ENCODE assay signal across 25 cellular contexts in the genomic region with DNA sequence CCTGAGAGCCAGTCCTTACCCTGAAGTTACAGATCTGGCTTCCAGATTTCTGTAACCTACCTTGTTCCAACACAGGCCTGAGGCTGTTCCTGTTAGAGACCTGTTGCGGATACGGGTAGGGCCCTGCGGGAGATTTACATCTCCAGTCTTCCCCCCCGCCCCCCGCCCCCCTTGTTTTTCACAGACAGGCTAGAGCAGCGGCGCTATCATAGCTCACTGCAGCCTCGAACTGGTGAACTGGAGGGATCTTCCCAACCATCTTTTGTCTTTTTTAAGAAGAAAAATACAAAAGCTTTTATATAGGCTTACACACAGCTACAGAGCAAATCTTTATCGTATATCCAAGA. TPM values are rescaled to one million over a fixed set of nuclear protein-coding genes. Genes with fewer than 3 reads are reported as not detected.
DNase-seq lines count a peak whose midpoint lies in the region; ATAC-seq lines count a peak whose summit lies in the region.
"Had no signal": no experiment of that assay in that cellular context is flagged by ENCODE, and none has a peak within 500 bp of the region (broad histone marks: within the 10 kb centered on the region; RNA-seq: fewer than 3 reads in every experiment).

No MANE protein-coding gene starts in this region.

- no peaks in the 10 kb centered on the region for H3K9me3 Mint-ChIP-seq in activated naive CD4-positive, alpha-beta T cell treated with anti-CD3 and anti-CD28 coated beads, Interleukin-2, amount 50 U/mL, for 24 hours
- H3K9me3 Mint-ChIP-seq in activated naive CD4-positive, alpha-beta T cell treated with anti-CD3 and anti-CD28 coated beads, Interleukin-2, amount 10 ng/mL, durations not matched to agents 7 days and 5 days: no peaks in the 10 kb centered on the region
- no peaks in the 10 kb centered on the region for H3K9me3 Mint-ChIP-seq in CD4-positive, alpha-beta memory T cell
- no peaks in the 10 kb centered on the region for H3K9me3 Mint-ChIP-seq in activated T-helper 1 cell treated with anti-CD3 and anti-CD28 coated beads, Interleukin-12 subunit alpha, Interleukin-12 subunit beta, Interleukin-2, Interleukin-4 antibody, amounts not matched to agents 30 ng/mL and 10 ng/mL and 1 ng/mL, durations not matched to agents 14 hours and 24 hours and 36 hours
- H3K9me3 Mint-ChIP-seq in naive thymus-derived CD8-positive, alpha-beta T cell: no peaks in the 10 kb centered on the region
- H3K9me3 Mint-ChIP-seq: activated CD4-positive, alpha-beta T cell treated with anti-CD3 and anti-CD28 coated beads, Interleukin-2, amount 10 ng/mL, durations not matched to agents 7 days and 5 days had no signal

- H3K4me3 ChIP-seq in CD4-positive, alpha-beta memory T cell (ENCODE audit: low read length in 2 of 2): no peak overlapping the region
- H3K4me3 ChIP-seq: right lobe of liver had no signal

- peaks cover 4% of the 10 kb centered on the region for H3K36me3 ChIP-seq in CD4-positive, alpha-beta memory T cell (ENCODE audit: insufficient read depth, low read length)
- H3K36me3 ChIP-seq: brain microvascular endothelial cell, right lobe of liver, tibial nerve had no signal

- H3K27me3 ChIP-seq in CD4-positive, alpha-beta memory T cell (ENCODE audit: insufficient read depth, low read length): no peaks in the 10 kb centered on the region

- intact Hi-C loops in CD4-positive, alpha-beta memory T cell (cut with micrococcal nuclease): no loop called here
- intact Hi-C loops in activated T-helper 1 cell treated with anti-CD3 and anti-CD28 coated beads, Interleukin-12 subunit alpha, Interleukin-12 subunit beta, Interleukin-2, Interleukin-4 antibody, amounts not matched to agents 30 ng/mL and 10 ng/mL and 1 ng/mL, durations not matched to agents 14 hours and 24 hours and 36 hours (cut with micrococcal nuclease): no loop called here

- peak; percentile 9 to 25 for ATAC-seq in naive thymus-derived CD8-positive, alpha-beta T cell
- ATAC-seq in HG03025 (IDR thresholded peaks at IDR 0.05; ENCODE audit: low FRiP score, unreplicated experiment): no peak
- ATAC-seq: activated CD8-positive, alpha-beta memory T cell treated with anti-CD3 and anti-CD28 coated beads, Interleukin-2, amount 10 ng/mL, durations not matched to agents 7 days and 5 days; foreskin keratinocyte; PC-3 had no signal

- no peak for DNase-seq in activated naive CD4-positive, alpha-beta T cell treated with anti-CD3 and anti-CD28 coated beads, Interleukin-2, amount 10 ng/mL, durations not matched to agents 7 days and 5 days
- DNase-seq in CD4-positive, alpha-beta memory T cell: no peak
- no peak for DNase-seq in activated T-helper 1 cell treated with anti-CD3 and anti-CD28 coated beads, Interleukin-12 subunit alpha, Interleukin-12 subunit beta, Interleukin-2, Interleukin-4 antibody, amounts not matched to agents 30 ng/mL and 10 ng/mL and 1 ng/mL, durations not matched to agents 14 hours and 24 hours and 36 hours (ENCODE audit: low spot score)
- peak in 2 of 10 donors; percentile 25 to 63 for DNase-seq in naive thymus-derived CD8-positive, alpha-beta T cell
- no peak for DNase-seq in middle frontal gyrus (ENCODE audit: extremely low spot score, low spot score)
- no peak for DNase-seq in stimulated activated CD4-positive, alpha-beta T cell treated with anti-CD3 and anti-CD28 coated beads, Interleukin-2, amount 100 ng/mL, for 24 hours
- DNase-seq: activated CD4-positive, alpha-beta T cell treated with anti-CD3 and anti-CD28 coated beads, Interleukin-2, amount 10 ng/mL, durations not matched to agents 7 days and 5 days; activated CD8-positive, alpha-beta memory T cell treated with anti-CD3 and anti-CD28 coated beads, Interleukin-2, amount 10 ng/mL, durations not matched to agents 7 days and 5 days; activated effector memory CD4-positive, alpha-beta T cell treated with Interleukin-2 at 50 U/mL for 16 hours; brain microvascular endothelial cell; DMS 273 treated with DMSO at 0.1 percent for 48 hours; effector memory CD4-positive, alpha-beta T cell; foreskin keratinocyte; NCI-H2081 treated with DMSO at 0.1 percent for 48 hours; nephron progenitor cell; PC-3; right lobe of liver; stimulated activated CD4-positive, alpha-beta T cell treated with anti-CD3 and anti-CD28 coated beads, Interleukin-12 subunit alpha, Interleukin-12 subunit beta, amount 100 ng/mL, for 4 hours; stimulated activated CD4-positive, alpha-beta T cell treated with anti-CD3 and anti-CD28 coated beads, Interleukin-4, amount 100 ng/mL, for 4 hours had no signal

- H3K36me3 Mint-ChIP-seq in activated naive CD4-positive, alpha-beta T cell treated with anti-CD3 and anti-CD28 coated beads, Interleukin-2, amount 50 U/mL, for 24 hours: peaks cover 8% of the 10 kb centered on the region
- peaks cover 68% of the 10 kb centered on the region for H3K36me3 Mint-ChIP-seq in activated naive CD4-positive, alpha-beta T cell treated with anti-CD3 and anti-CD28 coated beads, Interleukin-2, amount 10 ng/mL, durations not matched to agents 7 days and 5 days
- H3K36me3 Mint-ChIP-seq in CD4-positive, alpha-beta memory T cell: peaks cover 36 to 45% of the 10 kb centered on the region in 2 donors
- H3K36me3 Mint-ChIP-seq in activated T-helper 1 cell treated with anti-CD3 and anti-CD28 coated beads, Interleukin-12 subunit alpha, Interleukin-12 subunit beta, Interleukin-2, Interleukin-4 antibody, amounts not matched to agents 30 ng/mL and 10 ng/mL and 1 ng/mL, durations not matched to agents 14 hours and 24 hours and 36 hours (ENCODE audit: low read depth): peaks cover 26% of the 10 kb centered on the region
- H3K36me3 Mint-ChIP-seq in naive thymus-derived CD8-positive, alpha-beta T cell: peaks cover 0 to 41% (median 4%) of the 10 kb centered on the region in 3 donors

- POLR2A ChIA-PET in CD4-positive, alpha-beta memory T cell (lab: Charles Lee; ENCODE audit: partially characterized antibody): interaction anchor here (9.4 to 22.7 kb wide), 2 partner anchors 9 to 22 kb away, joined by 141 to 547 read pairs; no protein-coding TSS in a partner anchor
- POLR2A ChIA-PET in naive thymus-derived CD8-positive, alpha-beta T cell (lab: Charles Lee): interaction anchor here (0.5 to 23.1 kb wide), 8 partner anchors 10 to 445 kb away, joined by 3 to 562 read pairs (median 5); a partner anchor contains a TSS

- H3K9me3 ChIP-seq in CD4-positive, alpha-beta memory T cell (ENCODE audit: control insufficient read depth in 1 of 2, low read length in 2 of 2): no peaks in the 10 kb centered on the region
- H3K9me3 ChIP-seq: right lobe of liver had no signal

- H3K4me1 ChIP-seq in CD4-positive, alpha-beta memory T cell (ENCODE audit: insufficient read depth, low read length): peaks cover 75% of the 10 kb centered on the region
- H3K4me1 ChIP-seq: foreskin keratinocyte, right lobe of liver had no signal

- peaks cover 83% of the 10 kb centered on the region for H3K4me1 Mint-ChIP-seq in activated naive CD4-positive, alpha-beta T cell treated with anti-CD3 and anti-CD28 coated beads, Interleukin-2, amount 50 U/mL, for 24 hours
- H3K4me1 Mint-ChIP-seq in activated naive CD4-positive, alpha-beta T cell treated with anti-CD3 and anti-CD28 coated beads, Interleukin-2, amount 10 ng/mL, durations not matched to agents 7 days and 5 days: peaks cover 79% of the 10 kb centered on the region
- H3K4me1 Mint-ChIP-seq in CD4-positive, alpha-beta memory T cell: peaks cover 43 to 82% (median 66%) of the 10 kb centered on the region in 4 donors
- peaks cover 50% of the 10 kb centered on the region for H3K4me1 Mint-ChIP-seq in activated T-helper 1 cell treated with anti-CD3 and anti-CD28 coated beads, Interleukin-12 subunit alpha, Interleukin-12 subunit beta, Interleukin-2, Interleukin-4 antibody, amounts not matched to agents 30 ng/mL and 10 ng/mL and 1 ng/mL, durations not matched to agents 14 hours and 24 hours and 36 hours (ENCODE audit: low read depth)
- H3K4me1 Mint-ChIP-seq in naive thymus-derived CD8-positive, alpha-beta T cell: peaks cover 33 to 86% (median 72%) of the 10 kb centered on the region in 4 donors
- H3K4me1 Mint-ChIP-seq: nephron progenitor cell had no signal

- H3K4me3 Mint-ChIP-seq in activated naive CD4-positive, alpha-beta T cell treated with anti-CD3 and anti-CD28 coated beads, Interleukin-2, amount 50 U/mL, for 24 hours: peak overlapping the region; percentile 62
- no peak overlapping the region for H3K4me3 Mint-ChIP-seq in activated naive CD4-positive, alpha-beta T cell treated with anti-CD3 and anti-CD28 coated beads, Interleukin-2, amount 10 ng/mL, durations not matched to agents 7 days and 5 days
- peak overlapping the region in 3 of 8 donors; percentile 0 to 24 (median 7) for H3K4me3 Mint-ChIP-seq in CD4-positive, alpha-beta memory T cell
- H3K4me3 Mint-ChIP-seq in activated T-helper 1 cell treated with anti-CD3 and anti-CD28 coated beads, Interleukin-12 subunit alpha, Interleukin-12 subunit beta, Interleukin-2, Interleukin-4 antibody, amounts not matched to agents 30 ng/mL and 10 ng/mL and 1 ng/mL, durations not matched to agents 14 hours and 24 hours and 36 hours: no peak overlapping the region
- peak overlapping the region; percentile 19 to 89 (median 60) for H3K4me3 Mint-ChIP-seq in naive thymus-derived CD8-positive, alpha-beta T cell
- H3K4me3 Mint-ChIP-seq: activated CD8-positive, alpha-beta memory T cell treated with anti-CD3 and anti-CD28 coated beads, Interleukin-2, amount 10 ng/mL, durations not matched to agents 7 days and 5 days had no signal

- peak overlapping the region; percentile 65 for H3K27ac Mint-ChIP-seq in activated naive CD4-positive, alpha-beta T cell treated with anti-CD3 and anti-CD28 coated beads, Interleukin-2, amount 50 U/mL, for 24 hours
- no peak overlapping the region for H3K27ac Mint-ChIP-seq in activated naive CD4-positive, alpha-beta T cell treated with anti-CD3 and anti-CD28 coated beads, Interleukin-2, amount 10 ng/mL, durations not matched to agents 7 days and 5 days
- peak overlapping the region in 4 of 7 donors; percentile 46 to 79 (median 64) for H3K27ac Mint-ChIP-seq in CD4-positive, alpha-beta memory T cell
- H3K27ac Mint-ChIP-seq in activated T-helper 1 cell treated with anti-CD3 and anti-CD28 coated beads, Interleukin-12 subunit alpha, Interleukin-12 subunit beta, Interleukin-2, Interleukin-4 antibody, amounts not matched to agents 30 ng/mL and 10 ng/mL and 1 ng/mL, durations not matched to agents 14 hours and 24 hours and 36 hours: peak overlapping the region; percentile 11
- peak overlapping the region in 7 of 10 donors; percentile 11 to 96 (median 83) for H3K27ac Mint-ChIP-seq in naive thymus-derived CD8-positive, alpha-beta T cell
- H3K27ac Mint-ChIP-seq: activated CD8-positive, alpha-beta memory T cell treated with anti-CD3 and anti-CD28 coated beads, Interleukin-2, amount 10 ng/mL, durations not matched to agents 7 days and 5 days; nephron progenitor cell had no signal

- no peaks in the 10 kb centered on the region for H3K27me3 Mint-ChIP-seq in activated naive CD4-positive, alpha-beta T cell treated with anti-CD3 and anti-CD28 coated beads, Interleukin-2, amount 50 U/mL, for 24 hours
- H3K27me3 Mint-ChIP-seq in activated naive CD4-positive, alpha-beta T cell treated with anti-CD3 and anti-CD28 coated beads, Interleukin-2, amount 10 ng/mL, durations not matched to agents 7 days and 5 days: peaks cover 11% of the 10 kb centered on the region
- no peaks in the 10 kb centered on the region for H3K27me3 Mint-ChIP-seq in CD4-positive, alpha-beta memory T cell
- H3K27me3 Mint-ChIP-seq in activated T-helper 1 cell treated with anti-CD3 and anti-CD28 coated beads, Interleukin-12 subunit alpha, Interleukin-12 subunit beta, Interleukin-2, Interleukin-4 antibody, amounts not matched to agents 30 ng/mL and 10 ng/mL and 1 ng/mL, durations not matched to agents 14 hours and 24 hours and 36 hours (ENCODE audit: insufficient read depth): peaks cover 2% of the 10 kb centered on the region
- peaks cover 0 to 2% (median 0%) of the 10 kb centered on the region in 5 donors for H3K27me3 Mint-ChIP-seq in naive thymus-derived CD8-positive, alpha-beta T cell
- H3K27me3 Mint-ChIP-seq: activated CD4-positive, alpha-beta T cell treated with anti-CD3 and anti-CD28 coated beads, Interleukin-2, amount 10 ng/mL, durations not matched to agents 7 days and 5 days; activated CD8-positive, alpha-beta memory T cell treated with anti-CD3 and anti-CD28 coated beads, Interleukin-2, amount 10 ng/mL, durations not matched to agents 7 days and 5 days had no signal

- H3K27ac ChIP-seq in CD4-positive, alpha-beta memory T cell (ENCODE audit: low read depth, low read length): no peak overlapping the region
- H3K27ac ChIP-seq: brain microvascular endothelial cell, C4-2B, foreskin keratinocyte, right lobe of liver, tibial nerve had no signal

- CTCF ChIA-PET in activated naive CD4-positive, alpha-beta T cell treated with anti-CD3 and anti-CD28 coated beads, Interleukin-2, amount 10 ng/mL, durations not matched to agents 7 days and 5 days (lab: Charles Lee): interaction anchor here (0.6 to 19.3 kb wide), 3 partner anchors 23 to 125 kb away, joined by 3 to 376 read pairs (median 3); a partner anchor contains a TSS
- CTCF ChIA-PET in CD4-positive, alpha-beta memory T cell (lab: Charles Lee; ENCODE audit: partially characterized antibody): interaction anchor here (0.5 to 18.0 kb wide), 6 partner anchors 26 to 169 kb away, joined by 3 to 561 read pairs (median 6); no protein-coding TSS in a partner anchor

RNA-seq across cellular contexts. Expression of a gene that starts 10.6 kb away (rescaled TPM):
- 10 to 100 TPM; 42.8 to 48.7 TPM for total RNA-seq in CD4-positive, alpha-beta memory T cell
- 10 to 100 TPM; 60.4 to 61.2 TPM for polyA plus RNA-seq in CD4-positive, alpha-beta memory T cell
- total RNA-seq in activated T-helper 1 cell treated with anti-CD3 and anti-CD28 coated beads, Interleukin-12 subunit alpha, Interleukin-12 subunit beta, Interleukin-2, Interleukin-4 antibody, amounts not matched to agents 30 ng/mL and 10 ng/mL and 1 ng/mL, durations not matched to agents 14 hours and 24 hours and 36 hours: 34.1 and 38.5 TPM in 2 replicates
- total RNA-seq in naive thymus-derived CD8-positive, alpha-beta T cell: 10 to 100 TPM; 56.7 to 59.1 TPM
- 10 to 100 TPM; 16.7 to 44.2 (median 19.8) TPM for polyA plus RNA-seq in naive thymus-derived CD8-positive, alpha-beta T cell
- total RNA-seq: foreskin keratinocyte, M059J, NCI-H460, PC-3 had no signal
- polyA plus RNA-seq: foreskin keratinocyte had no signal

Comparison
In these comparisons a context has a peak if more than half of its experiments do, and no peak if none do; other contexts are left out.
1. H3K4me3 Mint-ChIP-seq: peak in activated naive CD4-positive, alpha-beta T cell treated with anti-CD3 and anti-CD28 coated beads, Interleukin-2, amount 50 U/mL, for 24 hours (single experiment) and naive thymus-derived CD8-positive, alpha-beta T cell (10 of 10); none in activated naive CD4-positive, alpha-beta T cell treated with anti-CD3 and anti-CD28 coated beads, Interleukin-2, amount 10 ng/mL, durations not matched to agents 7 days and 5 days (single experiment) and activated T-helper 1 cell treated with anti-CD3 and anti-CD28 coated beads, Interleukin-12 subunit alpha, Interleukin-12 subunit beta, Interleukin-2, Interleukin-4 antibody, amounts not matched to agents 30 ng/mL and 10 ng/mL and 1 ng/mL, durations not matched to agents 14 hours and 24 hours and 36 hours (single experiment).